Comparison of ENCODE assay signal across 31 cellular contexts in genomic region chr3:186094696-186095095, GRCh38. TPM values are rescaled to one million over a fixed set of nuclear protein-coding genes. Genes with fewer than 3 reads are reported as not detected.
A peak's percentile ranks its signal among the peaks of the same experiment; 100 is the strongest.
DNase-seq lines count a peak whose midpoint lies in the region; ATAC-seq, FAIRE-seq and TF ChIP-seq lines count a peak whose summit lies in the region.
"Had no signal": no experiment of that assay in that cellular context is flagged by ENCODE, and none has a peak within 500 bp of the region (broad histone marks: within the 10 kb centered on the region; RNA-seq: fewer than 3 reads in every experiment).

No MANE protein-coding gene starts in this region.

- no peak overlapping the region for H3K4me2 ChIP-seq in HepG2 (ENCODE audit: low read depth, low read length)
- H3K4me2 ChIP-seq: BLaER1, KMS-11, PC-9 had no signal

- TF ChIP-seq POLR2A in HepG2 (IDR thresholded peaks at IDR 0.05; ENCODE audit: insufficient read depth in 1 of 2, low read depth in 2 of 2, low read length in 2 of 2) (no peak), right lobe of liver (IDR thresholded peaks at IDR 0.05) (no peak), adrenal gland (IDR thresholded peaks at IDR 0.05) (no peak)

- intact Hi-C loops in HepG2 (cut with micrococcal nuclease; ENCODE audit: unreplicated experiment) (loop anchor here (10.0 kb wide), 1 partner anchor 110 kb away; no protein-coding TSS in a partner anchor), right lobe of liver (cut with DNase I) (loop anchor here in 1 of 2 donors (5.0 kb wide), 1 partner anchor 148 kb away; no protein-coding TSS in a partner anchor), adrenal gland (cut with DNase I) (no loop called here)

- peaks cover 8% of the 10 kb centered on the region for H3K27me3 Mint-ChIP-seq in glutamatergic neuron (ENCODE audit: unreplicated experiment)

- H3K9me3 ChIP-seq in HepG2 (ENCODE audit: low read length) = no peaks in the 10 kb centered on the region
- H3K9me3 ChIP-seq in right lobe of liver = no peaks in the 10 kb centered on the region
- no peaks in the 10 kb centered on the region for H3K9me3 ChIP-seq in adrenal gland (replicated peaks in 1 of 3)
- H3K9me3 ChIP-seq: BLaER1 had no signal

- CTCF ChIA-PET in HepG2 (lab: Yijun Ruan, JAX; ENCODE audit: low intra/inter-chr PET ratio, low total read pairs) = no interaction called here

- TF ChIP-seq CTCF in HepG2 (CRISPR knock-in tag; IDR thresholded peaks at IDR 0.05) (no peak), right lobe of liver (IDR thresholded peaks at IDR 0.05) (no peak), adrenal gland (IDR thresholded peaks at IDR 0.05) (no peak), glutamatergic neuron (IDR thresholded peaks at IDR 0.05; ENCODE audit: partially characterized antibody, unreplicated experiment) (no peak)

- 0 out of 2 replicates have a peak overlapping the region, but pooled peaks have one; percentile 59 for H3K9ac ChIP-seq in HepG2 (ENCODE audit: insufficient read depth, low read depth, low read length)
- H3K9ac ChIP-seq: BLaER1, KMS-11 had no signal

- H3K27ac ChIP-seq in HepG2 (ENCODE audit: extremely low read length, insufficient read depth, low read length) = peak overlapping the region; percentile 85
- H3K27ac ChIP-seq in right lobe of liver = peak overlapping the region in 1 of 3 donors; percentile 24
- peak overlapping the region; percentile 6 to 80 (median 13) for H3K27ac ChIP-seq in adrenal gland
- H3K27ac ChIP-seq: 22Rv1, BLaER1, KMS-11, PC-9 had no signal

- TF ChIP-seq RAD21 in HepG2 (CRISPR knock-in tag; IDR thresholded peaks at IDR 0.05) = no peak

- DNase-seq in HepG2 (ENCODE audit: low spot score) (no peak), right lobe of liver (no peak), adrenal gland (no peak), glutamatergic neuron (no peak), HT-29 (ENCODE audit: low spot score) (no peak), globus pallidus (ENCODE audit: low spot score) (no peak)
- no peak for DNase-seq in activated CD4-positive, alpha-beta T cell treated with anti-CD3 and anti-CD28 coated beads, Interleukin-2, amount 50 U/mL, for 4 hours
- DNase-seq: ACHN; CD8-positive, alpha-beta T cell; DMS53; GDM1; IMR-90; NCI-H1105; NCI-H2029 treated with DMSO at 0.1 percent for 48 hours; NCI-H345; NCI-H524; NCI-H774; NK-92 treated with Interleukin-12 subunit alpha and Interleukin-12 subunit beta, amount 100 ng/mL, for 24 hours; PC-9; RPMI8226; SHP77; SW 1271 had no signal

- H3K27me3 ChIP-seq in HepG2 (ENCODE audit: control insufficient read depth in 1 of 2, insufficient read depth in 2 of 2, low read length in 2 of 2) = no peaks in the 10 kb centered on the region
- H3K27me3 ChIP-seq in right lobe of liver = no peaks in the 10 kb centered on the region
- H3K27me3 ChIP-seq in adrenal gland = no peaks in the 10 kb centered on the region
- H3K27me3 ChIP-seq: BLaER1 had no signal

- H3K36me3 Mint-ChIP-seq in glutamatergic neuron (ENCODE audit: unreplicated experiment) = no peaks in the 10 kb centered on the region
- H3K36me3 Mint-ChIP-seq: CD8-positive, alpha-beta T cell had no signal

- H3K36me3 ChIP-seq in HepG2 (replicated peaks in 1 of 2; ENCODE audit: control insufficient read depth in 1 of 2, insufficient read depth in 2 of 2, low read length in 2 of 2) (peaks cover 9 to 28% of the 10 kb centered on the region in 2 experiments; a peak in 4 of 5 replicates), right lobe of liver (no peaks in the 10 kb centered on the region), adrenal gland (replicated peaks in 1 of 2) (peaks cover 0 to 3% of the 10 kb centered on the region in 2 donors)

- peak overlapping the region; percentile 97 for H3K27ac Mint-ChIP-seq in glutamatergic neuron (ENCODE audit: unreplicated experiment)
- H3K27ac Mint-ChIP-seq: CD8-positive, alpha-beta T cell had no signal

- in situ Hi-C loops in HepG2 (cut with HindIII; ENCODE audit: extremely low pct_ligation_motif_present, low pct_unique_long_range_greater_than_20kb) = no loop called here

- H3K4me1 ChIP-seq in HepG2 (ENCODE audit: insufficient read depth, low read length) (peaks cover 97% of the 10 kb centered on the region), right lobe of liver (peaks cover 0 to 40% (median 4%) of the 10 kb centered on the region in 4 donors), adrenal gland (replicated peaks in 1 of 2) (peaks cover 28 to 29% of the 10 kb centered on the region in 2 donors)

- no peak overlapping the region for H2AFZ ChIP-seq in HepG2 (ENCODE audit: low read length)
- H2AFZ ChIP-seq: PC-9 had no signal

- no peak overlapping the region for H3K4me3 ChIP-seq in HepG2 (replicated peaks in 1 of 3; ENCODE audit: insufficient read depth in 1 of 3, low read depth in 2 of 3, low read length in 3 of 3)
- H3K4me3 ChIP-seq in right lobe of liver = no peak overlapping the region
- H3K4me3 ChIP-seq in adrenal gland = no peak overlapping the region
- H3K4me3 ChIP-seq: BLaER1, PC-9 had no signal

- TF ChIP-seq EP300 in HepG2 (IDR thresholded peaks at IDR 0.05; ENCODE audit: low read depth in 2 of 2, low read length in 2 of 2) = no peak
- no peak for TF ChIP-seq EP300 in HepG2 (CRISPR knock-in tag; IDR thresholded peaks at IDR 0.05; ENCODE audit: borderline replicate concordance)

- POLR2A ChIA-PET in HepG2 (lab: Yijun Ruan, JAX) = interaction anchor here (1.1 to 1.5 kb wide), 2 partner anchors 9 to 16 kb away, joined by 3 to 5 read pairs; no protein-coding TSS in a partner anchor

- 84% methylated on average over 5 of the region's 5 CpGs for WGBS in HepG2 (ENCODE audit: low lambda C conversion rate)
- whole genome bisulfite sequencing in right lobe of liver (ENCODE audit: insufficient coverage, low coverage, low lambda C conversion rate, missing lambda C conversion rate) = 70% methylated on average over 5 of the region's 5 CpGs
- 66 to 91% (median 82%) methylated on average over 5 of the region's 5 CpGs for WGBS in adrenal gland, 4 donors

- no TSS peak for BruUV-seq in HepG2 (replicated peaks; lab: Mats Ljungman, UMichigan)

- no peak for ATAC-seq in HepG2
- no peak for ATAC-seq in right lobe of liver
- ATAC-seq in GM18861 (IDR thresholded peaks at IDR 0.05; ENCODE audit: unreplicated experiment) = no peak
- ATAC-seq: CD8-positive, alpha-beta T cell had no signal

- no peak overlapping the region for H3K4me3 Mint-ChIP-seq in glutamatergic neuron (ENCODE audit: unreplicated experiment)
- H3K4me3 Mint-ChIP-seq: CD8-positive, alpha-beta T cell had no signal

- H3K4me1 Mint-ChIP-seq in glutamatergic neuron (ENCODE audit: low read depth, unreplicated experiment) = peaks cover 65% of the 10 kb centered on the region

- peaks cover 16% of the 10 kb centered on the region for H3K9me3 Mint-ChIP-seq in glutamatergic neuron (ENCODE audit: unreplicated experiment)
- H3K9me3 Mint-ChIP-seq: CD8-positive, alpha-beta T cell had no signal

- FAIRE-seq in HepG2 (lab: Jason Lieb, UNC) = no peak
- FAIRE-seq: D721Med, GM18507, GM19239, H54, HTR-8/SVneo had no signal

- 0 out of 2 replicates have a peak, but pooled peaks cover 4% of the 10 kb centered on the region for H4K20me1 ChIP-seq in HepG2 (ENCODE audit: insufficient read depth, low read length)

- peaks cover 61% of the 10 kb centered on the region for H3K79me2 ChIP-seq in HepG2 (ENCODE audit: insufficient read depth, low read length)

TF ChIP-seq in HepG2, 621 proteins besides CTCF, POLR2A, EP300 and RAD21 (continues in another document):
- TF ChIP-seq HDAC6 (IDR thresholded peaks at IDR 0.05; ENCODE audit: low read depth, low read length) (no peak), TAF1 (CRISPR knock-in tag; IDR thresholded peaks at IDR 0.05) (no peak), CBX1 (IDR thresholded peaks at IDR 0.05; ENCODE audit: low read depth) (no peak), ZNF768 (CRISPR knock-in tag; IDR thresholded peaks at IDR 0.05) (no peak)

RNA-seq across cellular contexts. Expression of gene ETV5, which starts 14.2 kb away (rescaled TPM):
- total RNA-seq in HepG2 (2016; rRNA removed; fragmentation: Illumina TruSeq; extraction: Trizol) = 52.9 and 60.0 TPM in 2 replicates
- total RNA-seq in HepG2 (2016; cell fraction: cytosol; rRNA removed; fragmentation: Illumina TruSeq; extraction: Trizol; ENCODE audit: low read depth) = 27.8 and 54.7 TPM in 2 replicates
- 49.8 and 52.0 TPM in 2 replicates for total RNA-seq in HepG2 (2016; cell fraction: insoluble cytoplasmic fraction; rRNA removed; fragmentation: Illumina TruSeq; extraction: Trizol)
- total RNA-seq in HepG2 (2016; cell fraction: membrane; rRNA removed; fragmentation: Illumina TruSeq; extraction: Trizol) = 37.5 and 57.5 TPM in 2 replicates
- 44.1 and 46.9 TPM in 2 replicates for total RNA-seq in HepG2 (2016; cell fraction: nucleus; rRNA removed; fragmentation: Illumina TruSeq; extraction: Trizol)
- polyA plus RNA-seq in HepG2 (2011; rRNA removed) = 42.3 and 57.2 TPM in 2 replicates
- 34.8 and 41.1 TPM in 2 replicates for polyA plus RNA-seq in HepG2 (2011; cell fraction: cytosol; rRNA removed)
- 45.2 and 55.0 TPM in 2 replicates for polyA plus RNA-seq in HepG2 (2011; cell fraction: nucleus; rRNA removed)
- 46.8 and 64.1 TPM in 2 replicates for polyA plus RNA-seq in HepG2 (2012)
- polyA plus RNA-seq in HepG2 (2016; cell fraction: cytosol; fragmentation: Illumina TruSeq; extraction: Trizol; ENCODE audit: low read depth) = 29.3 and 46.0 TPM in 2 replicates
- 50.0 and 52.3 TPM in 2 replicates for polyA plus RNA-seq in HepG2 (2016; cell fraction: insoluble cytoplasmic fraction; fragmentation: Illumina TruSeq; extraction: Trizol; ENCODE audit: low read depth)
- 21.9 and 34.1 TPM in 2 replicates for polyA plus RNA-seq in HepG2 (2016; cell fraction: membrane; fragmentation: Illumina TruSeq; extraction: Trizol; ENCODE audit: low read depth)
- 33.7 and 38.9 TPM in 2 replicates for polyA plus RNA-seq in HepG2 (2016; cell fraction: nucleus; fragmentation: Illumina TruSeq; extraction: Trizol; ENCODE audit: insufficient read depth, low read depth)
- 3.4 and 180 TPM in 2 replicates for polyA minus RNA-seq in HepG2 (2011; rRNA and poly(A)+ RNA removed; ENCODE audit: low replicate concordance)
- polyA minus RNA-seq in HepG2 (2011; cell fraction: cytosol; rRNA and poly(A)+ RNA removed) = 63.8 and 68.6 TPM in 2 replicates
- polyA minus RNA-seq in HepG2 (2011; cell fraction: nucleus; rRNA and poly(A)+ RNA removed) = 116 and 144 TPM in 2 replicates
- total RNA-seq in right lobe of liver = 10 to 100 TPM in 2 of 6 experiments, 1 to 10 TPM in 4; 4.5 to 15.4 (median 8.2) TPM
- total RNA-seq in adrenal gland = 100 to 1,000 TPM in 2 of 8 donors, 10 to 100 TPM in 6; 17.2 to 114 (median 77.9) TPM
- polyA plus RNA-seq in adrenal gland = 10 to 100 TPM; 19.4 to 55.6 (median 29.0) TPM
- 16.9 TPM for total RNA-seq in glutamatergic neuron (ENCODE audit: unreplicated experiment)
- 25.4 and 39.6 TPM in 2 replicates for total RNA-seq in HT-29 (2014; rRNA removed; shearing (Covaris generic))
